8 cellular contexts compared by ENCODE assay signal in the genomic region with DNA sequence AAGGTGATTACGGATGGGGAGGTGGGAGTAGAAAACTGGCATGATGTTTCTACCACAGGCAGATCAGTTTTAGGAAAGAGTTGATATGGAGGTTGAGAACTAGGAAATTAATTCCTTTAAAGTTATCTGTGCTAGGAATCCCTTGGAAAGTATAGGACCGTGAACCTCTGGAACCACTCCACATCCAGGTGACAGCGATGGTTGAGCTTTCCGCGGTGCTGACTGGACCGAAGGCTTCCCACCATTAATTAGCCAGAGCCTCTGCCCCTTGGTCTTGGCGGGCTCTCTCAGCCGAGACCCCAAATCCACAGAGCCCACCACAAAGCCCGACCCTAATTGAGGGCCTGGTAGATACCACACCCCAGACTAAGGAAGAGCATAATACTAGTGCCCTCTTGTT.
"Had no signal": no experiment of that assay in that cellular context is flagged by ENCODE, and none has a peak within 500 bp of the region (broad histone marks: within the 10 kb centered on the region; RNA-seq: fewer than 3 reads in every experiment).

No MANE protein-coding gene starts in this region.

- H3K9me3 Mint-ChIP-seq: H9, HFFc6 had no signal

- H3K9me3 ChIP-seq: HAP-1 had no signal

- H3K36me3 ChIP-seq: HAP-1 had no signal

- H3K4me3 Mint-ChIP-seq: H9, HFFc6 had no signal

- DNase-seq: GM23248, GOT3, H7, H9, HCEC 1CT, HFFc6 had no signal

- H3K27ac Mint-ChIP-seq: H9, HFFc6 had no signal

- H3K9ac ChIP-seq: GM23248 had no signal

- H3K4me3 ChIP-seq: GM23248, HAP-1 had no signal

- H3K27ac ChIP-seq: GM23248 had no signal

- ATAC-seq: HCT116 had no signal

- H3K4me1 ChIP-seq: HAP-1 had no signal

- H2AFZ ChIP-seq: GM23248 had no signal
